ENCODE assay signal across 8 cellular contexts in genomic region chr15:99452728-99453643, GRCh38.
DNase-seq lines count a peak whose midpoint lies in the region; ATAC-seq, FAIRE-seq and TF ChIP-seq lines count a peak whose summit lies in the region.

No MANE protein-coding gene starts in this region.

- H3K27me3 ChIP-seq in adrenal gland (no peaks in the 10 kb centered on the region), HepG2 (ENCODE audit: control insufficient read depth in 1 of 2, insufficient read depth in 2 of 2, low read length in 2 of 2) (peaks cover 3 to 49% of the 10 kb centered on the region in 2 experiments), tibial artery (no peaks in the 10 kb centered on the region)

- in situ Hi-C loops in HepG2 (cut with HindIII; ENCODE audit: extremely low pct_ligation_motif_present, low pct_unique_long_range_greater_than_20kb), result no loop called here

- ATAC-seq in HG03196 (IDR thresholded peaks at IDR 0.05; ENCODE audit: unreplicated experiment), result peak; percentile 93
- peak; percentile 58 for ATAC-seq in HepG2

- no peak overlapping the region for H3K27ac Mint-ChIP-seq in activated T-helper 2 cell treated with anti-CD3 and anti-CD28 coated beads, Interferon-gamma antibody, Interleukin-2, Interleukin-4, amounts not matched to agents 10 μg/mL and 5 μg/mL and 100 μg/mL, durations not matched to agents 14 hours and 24 hours and 36 hours

- POLR2A ChIA-PET in HepG2 (lab: Yijun Ruan, JAX), result interaction anchor here (1.5 kb wide), 1 partner anchor 32 kb away, joined by 4 read pairs; no protein-coding TSS in a partner anchor

- H3K4me3 ChIP-seq in adrenal gland (peak overlapping the region in 1 of 4 donors; percentile 25), HepG2 (replicated peaks in 1 of 3; ENCODE audit: insufficient read depth in 1 of 3, low read depth in 2 of 3, low read length in 3 of 3) (peak overlapping the region; percentile 49 to 64 (median 64); a peak in 5 of 6 replicates), tibial artery (peak overlapping the region; percentile 11 to 17)

- peak overlapping the region; percentile 35 for H2AFZ ChIP-seq in HepG2 (ENCODE audit: low read length)

- TF ChIP-seq EP300 in HepG2 (IDR thresholded peaks at IDR 0.05; ENCODE audit: low read depth in 2 of 2, low read length in 2 of 2), result no peak
- no peak for TF ChIP-seq EP300 in HepG2 (CRISPR knock-in tag; IDR thresholded peaks at IDR 0.05; ENCODE audit: borderline replicate concordance)

- TF ChIP-seq CTCF in adrenal gland (IDR thresholded peaks at IDR 0.05) (no peak), HepG2 (CRISPR knock-in tag; IDR thresholded peaks at IDR 0.05) (no peak), tibial artery (IDR thresholded peaks at IDR 0.05) (no peak)

- peak in 1 of 2 donors; percentile 49 for TF ChIP-seq POLR2A in adrenal gland (IDR thresholded peaks at IDR 0.05)
- TF ChIP-seq POLR2A in HepG2 (IDR thresholded peaks at IDR 0.05; ENCODE audit: insufficient read depth in 1 of 2, low read depth in 2 of 2, low read length in 2 of 2), result no peak

- no peaks in the 10 kb centered on the region for H3K36me3 Mint-ChIP-seq in activated T-helper 2 cell treated with anti-CD3 and anti-CD28 coated beads, Interferon-gamma antibody, Interleukin-2, Interleukin-4, amounts not matched to agents 10 μg/mL and 5 μg/mL and 100 μg/mL, durations not matched to agents 14 hours and 24 hours and 36 hours (ENCODE audit: low read depth)

- no peaks in the 10 kb centered on the region for H3K79me2 ChIP-seq in HepG2 (ENCODE audit: insufficient read depth, low read length)

- WGBS in adrenal gland, 4 donors, result 61 to 79% (median 69%) methylated on average over 16 to 24 of the region's 24 CpGs
- 45% methylated on average over 14 of the region's 24 CpGs for WGBS in HepG2 (ENCODE audit: low lambda C conversion rate)

- H3K4me1 Mint-ChIP-seq in activated T-helper 2 cell treated with anti-CD3 and anti-CD28 coated beads, Interferon-gamma antibody, Interleukin-2, Interleukin-4, amounts not matched to agents 10 μg/mL and 5 μg/mL and 100 μg/mL, durations not matched to agents 14 hours and 24 hours and 36 hours (ENCODE audit: low read depth), result peaks cover 43% of the 10 kb centered on the region

- intact Hi-C loops in adrenal gland (cut with DNase I), result no loop called here
- intact Hi-C loops in HepG2 (cut with micrococcal nuclease; ENCODE audit: unreplicated experiment), result no loop called here
- intact Hi-C loops in tibial artery (cut with DNase I; ENCODE audit: low total_unique reads), result no loop called here
- intact Hi-C loops in activated T-helper 2 cell treated with anti-CD3 and anti-CD28 coated beads, Interferon-gamma antibody, Interleukin-2, Interleukin-4, amounts not matched to agents 10 μg/mL and 5 μg/mL and 100 μg/mL, durations not matched to agents 14 hours and 24 hours and 36 hours (cut with micrococcal nuclease), result no loop called here

- BruUV-seq in HepG2 (replicated peaks; lab: Mats Ljungman, UMichigan), result no TSS peak

- TF ChIP-seq RAD21 in HepG2 (CRISPR knock-in tag; IDR thresholded peaks at IDR 0.05), result no peak

- H3K4me1 ChIP-seq in adrenal gland (replicated peaks in 1 of 2), result peaks cover 6 to 31% of the 10 kb centered on the region in 2 donors
- peaks cover 45% of the 10 kb centered on the region for H3K4me1 ChIP-seq in HepG2 (ENCODE audit: insufficient read depth, low read length)
- H3K4me1 ChIP-seq in tibial artery, result peaks cover 0 to 50% (median 22%) of the 10 kb centered on the region in 4 donors

- CTCF ChIA-PET in HepG2 (lab: Yijun Ruan, JAX; ENCODE audit: low intra/inter-chr PET ratio, low total read pairs), result no interaction called here

- peaks cover 6% of the 10 kb centered on the region for H3K9me3 Mint-ChIP-seq in activated T-helper 2 cell treated with anti-CD3 and anti-CD28 coated beads, Interferon-gamma antibody, Interleukin-2, Interleukin-4, amounts not matched to agents 10 μg/mL and 5 μg/mL and 100 μg/mL, durations not matched to agents 14 hours and 24 hours and 36 hours

- H3K4me2 ChIP-seq in HepG2 (ENCODE audit: low read depth, low read length), result peak overlapping the region; percentile 77

- no peaks in the 10 kb centered on the region for H3K9me3 ChIP-seq in adrenal gland (replicated peaks in 1 of 3)
- no peaks in the 10 kb centered on the region for H3K9me3 ChIP-seq in HepG2 (ENCODE audit: low read length)
- no peaks in the 10 kb centered on the region for H3K9me3 ChIP-seq in tibial artery

- H3K36me3 ChIP-seq in adrenal gland (replicated peaks in 1 of 2), result no peaks in the 10 kb centered on the region
- H3K36me3 ChIP-seq in HepG2 (replicated peaks in 1 of 2; ENCODE audit: control insufficient read depth in 1 of 2, insufficient read depth in 2 of 2, low read length in 2 of 2), result no peaks in the 10 kb centered on the region
- H3K36me3 ChIP-seq in tibial artery, result no peaks in the 10 kb centered on the region

- FAIRE-seq in GM19239 (lab: Jason Lieb, UNC) (peak; percentile 99), HepG2 (lab: Jason Lieb, UNC) (no peak)

- peak in 11 of 14 donors; percentile 19 to 83 (median 59) for DNase-seq in C1 segment of cervical spinal cord (lab: John Stamatoyannopoulos, UW)
- DNase-seq in GM19239 (ENCODE audit: insufficient read length, low spot score), result peak; percentile 78
- peak; percentile 74 to 94 (median 88) for DNase-seq in adrenal gland
- peak; percentile 30 for DNase-seq in HepG2 (ENCODE audit: low spot score)
- DNase-seq in tibial artery, result peak; percentile 91 to 94
- DNase-seq in NCI-H2196 treated with DMSO at 0.1 percent for 48 hours (lab: John Stamatoyannopoulos, UW; ENCODE audit: unreplicated experiment), result no peak
- DNase-seq in activated T-helper 2 cell treated with anti-CD3 and anti-CD28 coated beads, Interferon-gamma antibody, Interleukin-2, Interleukin-4, amounts not matched to agents 10 μg/mL and 5 μg/mL and 100 μg/mL, durations not matched to agents 14 hours and 24 hours and 36 hours (ENCODE audit: low spot score), result no peak

- H4K20me1 ChIP-seq in HepG2 (ENCODE audit: insufficient read depth, low read length), result no peaks in the 10 kb centered on the region

- peaks cover 2% of the 10 kb centered on the region for H3K27me3 Mint-ChIP-seq in activated T-helper 2 cell treated with anti-CD3 and anti-CD28 coated beads, Interferon-gamma antibody, Interleukin-2, Interleukin-4, amounts not matched to agents 10 μg/mL and 5 μg/mL and 100 μg/mL, durations not matched to agents 14 hours and 24 hours and 36 hours (ENCODE audit: low read depth)

- H3K27ac ChIP-seq in adrenal gland (peak overlapping the region; percentile 46 to 94 (median 83)), HepG2 (ENCODE audit: extremely low read length, insufficient read depth, low read length) (no peak overlapping the region), tibial artery (peak overlapping the region; percentile 90 to 92)

- H3K9ac ChIP-seq in HepG2 (ENCODE audit: insufficient read depth, low read depth, low read length), result peak overlapping the region; percentile 36; the same call in 1 of the 2 replicates

- no peak overlapping the region for H3K4me3 Mint-ChIP-seq in activated T-helper 2 cell treated with anti-CD3 and anti-CD28 coated beads, Interferon-gamma antibody, Interleukin-2, Interleukin-4, amounts not matched to agents 10 μg/mL and 5 μg/mL and 100 μg/mL, durations not matched to agents 14 hours and 24 hours and 36 hours (ENCODE audit: low read depth)

TF ChIP-seq in HepG2, 621 proteins besides CTCF, POLR2A, EP300 and RAD21 (continues in another document):
- TF ChIP-seq NR2F6 (IDR thresholded peaks at IDR 0.05) (no peak), NR2F6 (CRISPR knock-in tag; IDR thresholded peaks at IDR 0.05) (no peak), TRAFD1 (CRISPR knock-in tag; IDR thresholded peaks at IDR 0.05; ENCODE audit: borderline replicate concordance) (no peak), ZNF629 (CRISPR knock-in tag; conservative IDR thresholded peaks at IDR 0.05) (no peak), WIZ (CRISPR knock-in tag; IDR thresholded peaks at IDR 0.05) (0 out of 2 replicates have a peak, but pooled peaks have one; percentile 19), TGIF2 (CRISPR knock-in tag; IDR thresholded peaks at IDR 0.05) (0 out of 2 replicates have a peak, but pooled peaks have one; percentile 30), THAP9 (CRISPR knock-in tag; IDR thresholded peaks at IDR 0.05; ENCODE audit: borderline replicate concordance) (no peak), NBN (conservative IDR thresholded peaks at IDR 0.05) (no peak)

Comparison
In these comparisons a context has a peak if more than half of its experiments do, and no peak if none do; other contexts are left out.
1. DNase-seq: peak in C1 segment of cervical spinal cord (11 of 14), GM19239 (single experiment), adrenal gland (7 of 7), HepG2 (single experiment) and tibial artery (2 of 2); none in NCI-H2196 treated with DMSO at 0.1 percent for 48 hours (single experiment) and activated T-helper 2 cell treated with anti-CD3 and anti-CD28 coated beads, Interferon-gamma antibody, Interleukin-2, Interleukin-4, amounts not matched to agents 10 μg/mL and 5 μg/mL and 100 μg/mL, durations not matched to agents 14 hours and 24 hours and 36 hours (single experiment).